18 cellular contexts compared by ENCODE assay signal in genomic region chr15:100095896-100096600, GRCh38.
"Had no signal": no experiment of that assay in that cellular context is flagged by ENCODE, and none has a peak within 500 bp of the region (broad histone marks: within the 10 kb centered on the region; RNA-seq: fewer than 3 reads in every experiment).

No MANE protein-coding gene starts in this region.

- H3K27ac ChIP-seq: cardiac muscle cell, epithelial cell of prostate, right atrium auricular region, tibial artery had no signal

- ATAC-seq: activated CD8-positive, alpha-beta T cell treated with anti-CD3 and anti-CD28 coated beads for 36 hours; activated T-cell treated with anti-CD3 and anti-CD28 coated beads, Interleukin-2, amount 50 U/mL, for 72 hours; effector memory CD8-positive, alpha-beta T cell; stimulated activated naive CD8-positive, alpha-beta T cell treated with anti-CD3 and anti-CD28 coated beads, Interleukin-15, Interleukin-2, amounts not matched to agents 100 U/mL and 50 U/mL, for 24 hours had no signal

- DNase-seq: activated CD4-positive, alpha-beta T cell treated with anti-CD3 and anti-CD28 coated beads, Interleukin-2, amount 10 ng/mL, durations not matched to agents 24 days and 14 days; activated CD8-positive, alpha-beta T cell treated with anti-CD3 and anti-CD28 coated beads for 36 hours; activated gamma-delta T cell; activated T-cell treated with anti-CD3 and anti-CD28 coated beads, Interleukin-2, amount 50 U/mL, for 72 hours; dermis blood vessel endothelial cell; effector memory CD8-positive, alpha-beta T cell; foreskin fibroblast; hippocampal formation; naive B cell; stimulated activated naive CD8-positive, alpha-beta T cell treated with anti-CD3 and anti-CD28 coated beads, Interleukin-15, Interleukin-2, amounts not matched to agents 100 U/mL and 50 U/mL, for 24 hours; substantia nigra; tibial artery had no signal

- H3K4me1 ChIP-seq: right atrium auricular region had no signal

- H3K4me3 ChIP-seq: cardiac muscle cell, right atrium auricular region, tibial artery had no signal

- H3K36me3 ChIP-seq: cardiac muscle cell, right atrium auricular region, tibial artery had no signal

- FAIRE-seq: astrocyte, islet of Langerhans, urothelium cell line had no signal

- H3K9me3 ChIP-seq: right atrium auricular region, tibial artery had no signal

- H3K27me3 ChIP-seq: cardiac muscle cell, right atrium auricular region, tibial artery had no signal
